ENCODE assay signal across 15 cellular contexts in the genomic region with DNA sequence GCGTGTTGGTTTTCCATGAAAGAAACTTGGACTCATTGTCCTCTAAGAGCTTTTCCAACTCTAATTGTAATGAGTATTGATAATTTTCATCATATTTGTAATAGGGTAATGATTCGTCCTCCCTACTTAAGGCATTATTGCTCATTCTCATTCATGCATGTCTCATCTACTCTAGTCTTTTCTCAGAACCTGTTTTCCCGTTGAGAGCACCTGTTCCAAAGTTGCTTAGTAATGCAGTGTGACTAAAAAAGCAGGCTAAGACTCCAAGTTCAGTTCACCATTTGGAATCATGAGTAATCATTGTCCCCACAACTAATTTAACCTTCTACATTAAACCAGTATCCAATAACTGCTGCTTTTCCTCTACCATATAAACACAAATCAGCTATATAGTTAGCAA.
DNase-seq lines count a peak whose midpoint lies in the region; ATAC-seq and TF ChIP-seq lines count a peak whose summit lies in the region.
"Had no signal": no experiment of that assay in that cellular context is flagged by ENCODE, and none has a peak within 500 bp of the region (broad histone marks: within the 10 kb centered on the region; RNA-seq: fewer than 3 reads in every experiment).

No MANE protein-coding gene starts in this region.

- DNase-seq in DMS79 treated with DMSO at 0.1 percent for 48 hours (lab: John Stamatoyannopoulos, UW) (peak; percentile 64), M059J (ENCODE audit: low read depth) (peak; percentile 69), hepatocyte (ENCODE audit: low spot score) (no peak), midbrain (lab: John Stamatoyannopoulos, UW) (no peak), osteocyte (ENCODE audit: extremely low spot score, unreplicated experiment) (no peak), NCI-H1436 (lab: John Stamatoyannopoulos, UW) (no peak)
- no peak for DNase-seq in activated CD4-positive, alpha-beta T cell treated with anti-CD3 and anti-CD28 coated beads, Interleukin-2, amount 50 U/mL, for 4 hours
- DNase-seq: activated CD4-positive, alpha-beta T cell treated with anti-CD3 and anti-CD28 coated beads for 1 hour; activated naive CD8-positive, alpha-beta T cell treated with anti-CD3 and anti-CD28 coated beads, Interleukin-2, amount 50 U/mL, for 24 hours; Caco-2; central memory CD4-positive, alpha-beta T cell; NCI-H774; pancreas; substantia nigra had no signal

- no peaks in the 10 kb centered on the region for H4K20me1 ChIP-seq in hepatocyte (ENCODE audit: insufficient read depth, poor library complexity, severe bottlenecking)

- H3K4me1 Mint-ChIP-seq in osteocyte (ENCODE audit: unreplicated experiment) = peaks cover 41% of the 10 kb centered on the region

- no peaks in the 10 kb centered on the region for H3K27me3 Mint-ChIP-seq in osteocyte (ENCODE audit: unreplicated experiment)
- H3K27me3 Mint-ChIP-seq: activated naive CD8-positive, alpha-beta T cell treated with anti-CD3 and anti-CD28 coated beads, Interleukin-2, amount 50 U/mL, for 24 hours had no signal

- H3K9me2 ChIP-seq in hepatocyte (replicated peaks; ENCODE audit: insufficient read depth) = no peaks in the 10 kb centered on the region

- H3K27ac Mint-ChIP-seq in osteocyte (ENCODE audit: unreplicated experiment) = no peak overlapping the region
- H3K27ac Mint-ChIP-seq: activated naive CD8-positive, alpha-beta T cell treated with anti-CD3 and anti-CD28 coated beads, Interleukin-2, amount 50 U/mL, for 24 hours had no signal

- no peak overlapping the region for H3K4me3 Mint-ChIP-seq in osteocyte (ENCODE audit: unreplicated experiment)
- H3K4me3 Mint-ChIP-seq: activated naive CD8-positive, alpha-beta T cell treated with anti-CD3 and anti-CD28 coated beads, Interleukin-2, amount 50 U/mL, for 24 hours had no signal

- H3K4me1 ChIP-seq in hepatocyte (ENCODE audit: insufficient read depth) = peaks cover 53% of the 10 kb centered on the region

- H3K36me3 Mint-ChIP-seq in osteocyte (ENCODE audit: unreplicated experiment) = no peaks in the 10 kb centered on the region

- H3K27me3 ChIP-seq in hepatocyte = no peaks in the 10 kb centered on the region
- H3K27me3 ChIP-seq: pancreas had no signal

- H3K4me3 ChIP-seq in hepatocyte = no peak overlapping the region
- H3K4me3 ChIP-seq: pancreas had no signal

- no peak overlapping the region for H2AFZ ChIP-seq in hepatocyte

- no peak overlapping the region for H3K4me2 ChIP-seq in hepatocyte

- H3K36me3 ChIP-seq in hepatocyte (replicated peaks; ENCODE audit: insufficient read depth, low read depth) = no peaks in the 10 kb centered on the region
- H3K36me3 ChIP-seq: pancreas had no signal

- ATAC-seq in GM21360 (IDR thresholded peaks at IDR 0.05; ENCODE audit: unreplicated experiment) = peak; percentile 57
- ATAC-seq: pancreas had no signal

- H3K27ac ChIP-seq in hepatocyte = peak overlapping the region; percentile 59
- H3K27ac ChIP-seq: pancreas had no signal

- TF ChIP-seq CTCF in hepatocyte (IDR thresholded peaks at IDR 0.05; ENCODE audit: poor library complexity) (no peak), osteocyte (IDR thresholded peaks at IDR 0.05) (no peak)

- H3K9me3 ChIP-seq in hepatocyte (ENCODE audit: low read depth) = no peaks in the 10 kb centered on the region
- H3K9me3 ChIP-seq: Caco-2, pancreas had no signal

- no peaks in the 10 kb centered on the region for H3K9me3 Mint-ChIP-seq in osteocyte (ENCODE audit: unreplicated experiment)
- H3K9me3 Mint-ChIP-seq: activated naive CD8-positive, alpha-beta T cell treated with anti-CD3 and anti-CD28 coated beads, Interleukin-2, amount 50 U/mL, for 24 hours had no signal

- H3K79me2 ChIP-seq in hepatocyte = no peaks in the 10 kb centered on the region

- WGBS in hepatocyte (ENCODE audit: low lambda C conversion rate, missing lambda C conversion rate) = 97% methylated on average over 3 of the region's 3 CpGs

Comparison
In these comparisons a context has a peak if more than half of its experiments do, and no peak if none do; other contexts are left out.
1. DNase-seq: peak in DMS79 treated with DMSO at 0.1 percent for 48 hours (single experiment) and M059J (single experiment); none in hepatocyte (single experiment), midbrain (single experiment), activated CD4-positive, alpha-beta T cell treated with anti-CD3 and anti-CD28 coated beads, Interleukin-2, amount 50 U/mL, for 4 hours (0 of 2), osteocyte (single experiment) and NCI-H1436 (single experiment).